In genomic region chr7:21903074-21903786, GRCh38 we compare ENCODE assay signal across 24 cellular contexts. TPM values are rescaled to one million over a fixed set of nuclear protein-coding genes. Genes with fewer than 3 reads are reported as not detected.
DNase-seq lines count a peak whose midpoint lies in the region; ATAC-seq and TF ChIP-seq lines count a peak whose summit lies in the region.
"Had no signal": no experiment of that assay in that cellular context is flagged by ENCODE, and none has a peak within 500 bp of the region (broad histone marks: within the 10 kb centered on the region; RNA-seq: fewer than 3 reads in every experiment).

No MANE protein-coding gene starts in this region.

- peaks cover 58% of the 10 kb centered on the region for H3K36me3 ChIP-seq in ACC112 (ENCODE audit: insufficient read depth, low read length)

- TF ChIP-seq CTCF in chondrocyte (IDR thresholded peaks at IDR 0.05): no peak

- ATAC-seq in memory B cell (ENCODE audit: low read depth): no peak
- ATAC-seq in stimulated activated memory B cell treated with anti-CD40 and anti-IgM and Interleukin-4, amounts not matched to agents 10 μg/mL and 1 μg/mL and 100 μg/mL, for 72 hours: no peak
- ATAC-seq in GM19455 (IDR thresholded peaks at IDR 0.05; ENCODE audit: unreplicated experiment): no peak
- no peak for ATAC-seq in GM21619 (IDR thresholded peaks at IDR 0.05; ENCODE audit: unreplicated experiment)
- ATAC-seq: activated CD8-positive, alpha-beta memory T cell treated with anti-CD3 and anti-CD28 coated beads, Interleukin-2, amount 10 ng/mL, durations not matched to agents 7 days and 5 days; gastrocnemius medialis; natural killer cell treated with Interleukin-12 subunit alpha and Interleukin-12 subunit beta and Interleukin-15 and Interleukin-18, amount 100 ng/mL, for 72 hours; T-cell had no signal

- H3K27ac ChIP-seq in ACC112 (ENCODE audit: low read depth, low read length): peak overlapping the region; percentile 18; the same call in 1 of the 2 replicates
- H3K27ac ChIP-seq: coronary artery, gastrocnemius medialis, skin epidermis, transverse colon had no signal

- H3K36me3 Mint-ChIP-seq in chondrocyte (ENCODE audit: low read depth) (peaks cover 21% of the 10 kb centered on the region), memory B cell (peaks cover 48% of the 10 kb centered on the region)
- peaks cover 83% of the 10 kb centered on the region for H3K36me3 Mint-ChIP-seq in stimulated activated memory B cell treated with anti-CD40 and anti-IgM and Interleukin-4, amounts not matched to agents 10 μg/mL and 1 μg/mL and 100 μg/mL, for 72 hours

- H3K27ac Mint-ChIP-seq in chondrocyte (ENCODE audit: unreplicated experiment) (peak overlapping the region; percentile 50), memory B cell (peak overlapping the region; percentile 72)
- H3K27ac Mint-ChIP-seq in stimulated activated memory B cell treated with anti-CD40 and anti-IgM and Interleukin-4, amounts not matched to agents 10 μg/mL and 1 μg/mL and 100 μg/mL, for 72 hours: no peak overlapping the region
- H3K27ac Mint-ChIP-seq: activated CD4-positive, alpha-beta T cell treated with anti-CD3 and anti-CD28 coated beads, Interleukin-2, amount 10 ng/mL, durations not matched to agents 24 days and 14 days; activated CD8-positive, alpha-beta memory T cell treated with anti-CD3 and anti-CD28 coated beads, Interleukin-2, amount 10 ng/mL, durations not matched to agents 7 days and 5 days; activated naive CD8-positive, alpha-beta T cell treated with anti-CD3 and anti-CD28 coated beads for 36 hours; CD8-positive, alpha-beta memory T cell; natural killer cell treated with Interleukin-12 subunit alpha and Interleukin-12 subunit beta and Interleukin-15 and Interleukin-18, amount 100 ng/mL, for 72 hours; stimulated activated naive CD8-positive, alpha-beta T cell treated with anti-CD3 and anti-CD28 coated beads, Interleukin-15, Interleukin-2, amounts not matched to agents 100 ng/mL and 50 ng/mL, for 24 hours had no signal

- no peak overlapping the region for H2AFZ ChIP-seq in ACC112 (ENCODE audit: low read length, unreplicated experiment)

- H3K4me3 Mint-ChIP-seq in chondrocyte (ENCODE audit: unreplicated experiment) (no peak overlapping the region), memory B cell (no peak overlapping the region)
- H3K4me3 Mint-ChIP-seq in stimulated activated memory B cell treated with anti-CD40 and anti-IgM and Interleukin-4, amounts not matched to agents 10 μg/mL and 1 μg/mL and 100 μg/mL, for 72 hours: no peak overlapping the region
- H3K4me3 Mint-ChIP-seq: activated CD4-positive, alpha-beta T cell treated with anti-CD3 and anti-CD28 coated beads, Interleukin-2, amount 10 ng/mL, durations not matched to agents 24 days and 14 days; activated CD8-positive, alpha-beta memory T cell treated with anti-CD3 and anti-CD28 coated beads, Interleukin-2, amount 10 ng/mL, durations not matched to agents 7 days and 5 days; activated naive CD8-positive, alpha-beta T cell treated with anti-CD3 and anti-CD28 coated beads for 36 hours; CD8-positive, alpha-beta memory T cell; natural killer cell treated with Interleukin-12 subunit alpha and Interleukin-12 subunit beta and Interleukin-15 and Interleukin-18, amount 100 ng/mL, for 72 hours; stimulated activated naive CD8-positive, alpha-beta T cell treated with anti-CD3 and anti-CD28 coated beads, Interleukin-15, Interleukin-2, amounts not matched to agents 100 ng/mL and 50 ng/mL, for 24 hours; T-cell had no signal

- H3K27me3 ChIP-seq in ACC112 (ENCODE audit: insufficient read depth, low read length): no peaks in the 10 kb centered on the region
- H3K27me3 ChIP-seq: gastrocnemius medialis, MG63, transverse colon had no signal

- H3K4me1 Mint-ChIP-seq in chondrocyte (ENCODE audit: low read depth) (peaks cover 16% of the 10 kb centered on the region), memory B cell (peaks cover 10% of the 10 kb centered on the region)
- H3K4me1 Mint-ChIP-seq in stimulated activated memory B cell treated with anti-CD40 and anti-IgM and Interleukin-4, amounts not matched to agents 10 μg/mL and 1 μg/mL and 100 μg/mL, for 72 hours: peaks cover 13% of the 10 kb centered on the region

- H3K27me3 Mint-ChIP-seq in chondrocyte (ENCODE audit: low read depth): no peaks in the 10 kb centered on the region
- H3K27me3 Mint-ChIP-seq in memory B cell: no peaks in the 10 kb centered on the region
- no peaks in the 10 kb centered on the region for H3K27me3 Mint-ChIP-seq in stimulated activated memory B cell treated with anti-CD40 and anti-IgM and Interleukin-4, amounts not matched to agents 10 μg/mL and 1 μg/mL and 100 μg/mL, for 72 hours
- H3K27me3 Mint-ChIP-seq: activated CD4-positive, alpha-beta T cell treated with anti-CD3 and anti-CD28 coated beads, Interleukin-2, amount 10 ng/mL, durations not matched to agents 24 days and 14 days; activated CD8-positive, alpha-beta memory T cell treated with anti-CD3 and anti-CD28 coated beads, Interleukin-2, amount 10 ng/mL, durations not matched to agents 7 days and 5 days; activated naive CD8-positive, alpha-beta T cell treated with anti-CD3 and anti-CD28 coated beads for 36 hours; natural killer cell treated with Interleukin-12 subunit alpha and Interleukin-12 subunit beta and Interleukin-15 and Interleukin-18, amount 100 ng/mL, for 72 hours; stimulated activated naive CD8-positive, alpha-beta T cell treated with anti-CD3 and anti-CD28 coated beads, Interleukin-15, Interleukin-2, amounts not matched to agents 100 ng/mL and 50 ng/mL, for 24 hours; T-cell had no signal

- DNase-seq in HT1080 (ENCODE audit: low read depth) (peak; percentile 15), chondrocyte (ENCODE audit: low spot score) (no peak), memory B cell (ENCODE audit: low spot score in 2 of 2) (no peak), DMS 273 treated with DMSO at 0.1 percent for 48 hours (lab: John Stamatoyannopoulos, UW) (no peak)
- DNase-seq: activated CD4-positive, alpha-beta T cell treated with anti-CD3 and anti-CD28 coated beads, Interleukin-2, amount 10 ng/mL, durations not matched to agents 24 days and 14 days; activated CD8-positive, alpha-beta memory T cell treated with anti-CD3 and anti-CD28 coated beads, Interleukin-2, amount 10 ng/mL, durations not matched to agents 7 days and 5 days; activated naive CD8-positive, alpha-beta T cell treated with anti-CD3 and anti-CD28 coated beads for 36 hours; CD8-positive, alpha-beta memory T cell; DND-41; gastrocnemius medialis; NCI-H1417 treated with DMSO at 0.1 percent for 48 hours; NCI-H526 treated with DMSO at 0.1 percent for 48 hours; SHP77 treated with DMSO at 0.1 percent for 48 hours; T-cell; transverse colon had no signal

- peaks cover 15% of the 10 kb centered on the region for H3K4me1 ChIP-seq in ACC112 (ENCODE audit: control insufficient read depth, insufficient read depth, low read length, unreplicated experiment)
- H3K4me1 ChIP-seq: gastrocnemius medialis, transverse colon had no signal

- H3K79me2 ChIP-seq in ACC112 (ENCODE audit: control insufficient read depth, insufficient read depth, low read length, unreplicated experiment): no peaks in the 10 kb centered on the region

- H3K4me3 ChIP-seq in ACC112 (ENCODE audit: low read depth, low read length): no peak overlapping the region
- H3K4me3 ChIP-seq: coronary artery, gastrocnemius medialis, MG63, skin epidermis, transverse colon had no signal

- H3K9me3 Mint-ChIP-seq in chondrocyte (ENCODE audit: low read depth): no peaks in the 10 kb centered on the region
- no peaks in the 10 kb centered on the region for H3K9me3 Mint-ChIP-seq in memory B cell
- no peaks in the 10 kb centered on the region for H3K9me3 Mint-ChIP-seq in stimulated activated memory B cell treated with anti-CD40 and anti-IgM and Interleukin-4, amounts not matched to agents 10 μg/mL and 1 μg/mL and 100 μg/mL, for 72 hours
- H3K9me3 Mint-ChIP-seq: CD8-positive, alpha-beta memory T cell; natural killer cell treated with Interleukin-12 subunit alpha and Interleukin-12 subunit beta and Interleukin-15 and Interleukin-18, amount 100 ng/mL, for 72 hours; T-cell had no signal

RNA-seq across cellular contexts. Expression of gene CDCA7L, which starts 42.5 kb away (rescaled TPM):
- 69.7 and 77.8 TPM in 2 replicates for total RNA-seq in HT1080 (2014; rRNA removed; shearing (Covaris generic))
- polyA plus RNA-seq in HT1080 (2015; cell fraction: cytosol; rRNA removed): 51.1 and 52.7 TPM in 2 replicates
- polyA plus RNA-seq in HT1080 (2015; cell fraction: nucleus; rRNA removed): 36.0 and 40.3 TPM in 2 replicates
- total RNA-seq in chondrocyte: 10.5 to 16.6 TPM (median 13.3 TPM) in 3 replicates
